Comparison of ENCODE assay signal across 8 cellular contexts in genomic region chr19:44747739-44748425, GRCh38. TPM values are rescaled to one million over a fixed set of nuclear protein-coding genes. Genes with fewer than 3 reads are reported as not detected.
DNase-seq lines count a peak whose midpoint lies in the region; ATAC-seq and TF ChIP-seq lines count a peak whose summit lies in the region.

No MANE protein-coding gene starts in this region.

- peak overlapping the region; percentile 91 for H3K4me3 Mint-ChIP-seq in type B pancreatic cell

- peaks cover 65 to 78% of the 10 kb centered on the region in 2 donors for H3K4me1 ChIP-seq in mucosa of rectum (ENCODE audit: control insufficient read depth in 2 of 2, insufficient read depth in 2 of 2, low read length in 2 of 2)

- POLR2A ChIA-PET in BJ (lab: Charles Lee): no interaction called here

- H3K9ac ChIP-seq in mucosa of rectum (ENCODE audit: low read depth in 1 of 2, low read length in 2 of 2): peak overlapping the region; percentile 58 to 82

- H3K9me3 Mint-ChIP-seq in type B pancreatic cell: no peaks in the 10 kb centered on the region

- peaks cover 24% of the 10 kb centered on the region for H3K4me1 Mint-ChIP-seq in type B pancreatic cell (ENCODE audit: unreplicated experiment)

- peak; percentile 14 for ATAC-seq in GM21447 (IDR thresholded peaks at IDR 0.05; ENCODE audit: unreplicated experiment)

- H3K36me3 Mint-ChIP-seq in type B pancreatic cell: peaks cover 5% of the 10 kb centered on the region

- H3K27me3 ChIP-seq in BJ (ENCODE audit: control insufficient read depth, insufficient read depth, low read length): no peaks in the 10 kb centered on the region
- H3K27me3 ChIP-seq in mucosa of rectum (ENCODE audit: control insufficient read depth in 2 of 2, insufficient read depth in 2 of 2, low read length in 2 of 2): no peaks in the 10 kb centered on the region

- H3K27ac Mint-ChIP-seq in type B pancreatic cell: peak overlapping the region; percentile 95

- H3K27me3 Mint-ChIP-seq in type B pancreatic cell: peaks cover 48% of the 10 kb centered on the region

- no peak for TF ChIP-seq CTCF in BJ (IDR thresholded peaks at IDR 0.05; ENCODE audit: insufficient read depth, low read depth, low read length)
- no peak for TF ChIP-seq CTCF in epithelial cell of proximal tubule (conservative IDR thresholded peaks at IDR 0.05; ENCODE audit: low read depth, low read length)
- no peak for TF ChIP-seq CTCF in type B pancreatic cell (conservative IDR thresholded peaks at IDR 0.05)

- CTCF ChIA-PET in BJ (lab: Yijun Ruan, JAX): no interaction called here

- H3K27ac ChIP-seq in mucosa of rectum (ENCODE audit: low read depth in 2 of 2, low read length in 2 of 2): peak overlapping the region; percentile 93 to 99

- no peaks in the 10 kb centered on the region for H3K9me3 ChIP-seq in mucosa of rectum (ENCODE audit: control insufficient read depth in 2 of 2, low read length in 2 of 2)

- no peak for DNase-seq in BJ (ENCODE audit: low read depth)
- DNase-seq in NAMALWA (ENCODE audit: low spot score): peak; percentile 80
- DNase-seq in activated CD4-positive, alpha-beta T cell treated with anti-CD3 and anti-CD28 coated beads, Interleukin-2, amount 50 U/mL, for 48 hours: peak; percentile 52 to 59
- DNase-seq in epithelial cell of proximal tubule (ENCODE audit: low read depth): no peak
- no peak for DNase-seq in type B pancreatic cell (ENCODE audit: extremely low spot score, unreplicated experiment)
- no peak for DNase-seq in NCI-H774 (lab: John Stamatoyannopoulos, UW)

- H3K4me3 ChIP-seq in BJ (ENCODE audit: low read depth, low read length) (peak overlapping the region; percentile 73), epithelial cell of proximal tubule (ENCODE audit: low read depth, low read length) (peak overlapping the region; percentile 51), mucosa of rectum (ENCODE audit: low read length in 2 of 2) (peak overlapping the region; percentile 72 to 91)

- H3K36me3 ChIP-seq in BJ (ENCODE audit: control insufficient read depth, insufficient read depth, low read length) (peaks cover 13% of the 10 kb centered on the region), mucosa of rectum (ENCODE audit: control insufficient read depth in 2 of 2, insufficient read depth in 2 of 2, low read length in 2 of 2) (peaks cover 9 to 18% of the 10 kb centered on the region in 2 donors)

RNA-seq across cellular contexts. Expression of gene BCL3, which starts 0.6 kb away (rescaled TPM):
- polyA plus RNA-seq in BJ (2011; rRNA removed): 5.0 and 9.1 TPM in 2 replicates
- polyA minus RNA-seq in BJ (2011; rRNA and poly(A)+ RNA removed): 6.2 and 7.1 TPM in 2 replicates
- 32.4 and 49.3 TPM in 2 replicates for total RNA-seq in epithelial cell of proximal tubule
- 18.9 and 41.2 TPM in 2 replicates for total RNA-seq in type B pancreatic cell (ENCODE audit: low replicate concordance)

RNA-seq across cellular contexts. Expression of gene CBLC, which starts 29.8 kb away (rescaled TPM):
- polyA plus RNA-seq in BJ (2011; rRNA removed): not detected in 2 replicates
- polyA minus RNA-seq in BJ (2011; rRNA and poly(A)+ RNA removed): not detected in 2 replicates
- total RNA-seq in epithelial cell of proximal tubule: 16.1 and 27.2 TPM in 2 replicates
- total RNA-seq in type B pancreatic cell (ENCODE audit: low replicate concordance): 13.9 and 37.7 TPM in 2 replicates

RNA-seq across cellular contexts. Expression of gene CEACAM16, which starts 48.9 kb away (rescaled TPM):
- not detected in 2 replicates for polyA plus RNA-seq in BJ (2011; rRNA removed)
- polyA minus RNA-seq in BJ (2011; rRNA and poly(A)+ RNA removed): not detected in 2 replicates
- total RNA-seq in epithelial cell of proximal tubule: not detected in 2 replicates
- not detected in 2 replicates for total RNA-seq in type B pancreatic cell (ENCODE audit: low replicate concordance)

Comparison
In these comparisons a context has a peak if more than half of its experiments do, and no peak if none do; other contexts are left out.
1. DNase-seq: peak in NAMALWA (single experiment) and activated CD4-positive, alpha-beta T cell treated with anti-CD3 and anti-CD28 coated beads, Interleukin-2, amount 50 U/mL, for 48 hours (2 of 2); none in BJ (single experiment), epithelial cell of proximal tubule (single experiment), type B pancreatic cell (single experiment) and NCI-H774 (single experiment).
2. Peak in every context shown above with its lines, with median percentiles within 50 percentile points of each other: H3K4me3 ChIP-seq.